1 cellular context compared by ENCODE assay signal in the genomic region with DNA sequence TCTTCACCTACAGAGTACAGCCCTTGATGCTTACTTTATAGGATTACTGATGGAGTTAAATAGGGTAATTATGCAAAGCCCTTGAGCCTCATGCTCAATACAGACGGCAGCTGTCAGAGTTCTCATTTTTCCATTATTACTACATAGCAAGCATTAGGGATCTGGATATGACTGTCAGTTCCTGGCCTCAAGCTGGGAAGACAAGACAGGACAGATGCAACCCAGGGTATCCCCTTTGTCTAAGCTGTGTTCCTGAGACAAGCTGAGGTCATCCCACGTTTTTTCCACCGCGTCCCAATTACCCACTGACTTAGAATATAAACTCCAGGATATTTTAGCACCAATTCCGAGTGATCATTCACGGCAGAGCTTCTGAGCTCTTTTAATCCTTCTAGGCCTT.
TF ChIP-seq lines count a peak whose summit lies in the region.

No MANE protein-coding gene starts in this region.

TF ChIP-seq in HepG2, 621 proteins besides CTCF, POLR2A, EP300 and RAD21:
- no peak for TF ChIP-seq CENPX (CRISPR knock-in tag; IDR thresholded peaks at IDR 0.05)
- TF ChIP-seq ZNF431 (CRISPR knock-in tag; IDR thresholded peaks at IDR 0.05; ENCODE audit: borderline replicate concordance, low read depth): no peak
- no peak for TF ChIP-seq MTA3 (CRISPR knock-in tag; IDR thresholded peaks at IDR 0.05)
- TF ChIP-seq ZNF737 (CRISPR knock-in tag; IDR thresholded peaks at IDR 0.05; ENCODE audit: borderline replicate concordance): no peak
- no peak for TF ChIP-seq TGIF2 (CRISPR knock-in tag; IDR thresholded peaks at IDR 0.05)
- no peak for TF ChIP-seq DPF2 (CRISPR knock-in tag; IDR thresholded peaks at IDR 0.05; ENCODE audit: borderline replicate concordance, low read depth)
- TF ChIP-seq HNF1B (CRISPR knock-in tag; IDR thresholded peaks at IDR 0.05): no peak
